In genomic region chr1:28144203-28145135, GRCh38 we compare ENCODE assay signal across 2 cellular contexts.
TF ChIP-seq lines count a peak whose summit lies in the region.

No MANE protein-coding gene starts in this region.

TF ChIP-seq in SK-N-SH treated with all-trans-retinoic acid at 6 μM for 48 hours, 23 proteins besides CTCF, POLR2A, EP300 and RAD21 (continued from another document):
- TF ChIP-seq CREB5 (CRISPR knock-in tag; IDR thresholded peaks at IDR 0.05; ENCODE audit: low read depth): no peak
TF ChIP-seq in SK-N-SH treated with all-trans-retinoic acid at 6 μM for 48 hours: peak in this region for 0.

TF ChIP-seq in SK-N-SH, 30 proteins besides CTCF, POLR2A, EP300 and RAD21 (continued from another document):
- no peak for TF ChIP-seq RXRA (IDR thresholded peaks at IDR 0.05; ENCODE audit: borderline replicate concordance, low read depth)
